9 cellular contexts compared by ENCODE assay signal in the genomic region with DNA sequence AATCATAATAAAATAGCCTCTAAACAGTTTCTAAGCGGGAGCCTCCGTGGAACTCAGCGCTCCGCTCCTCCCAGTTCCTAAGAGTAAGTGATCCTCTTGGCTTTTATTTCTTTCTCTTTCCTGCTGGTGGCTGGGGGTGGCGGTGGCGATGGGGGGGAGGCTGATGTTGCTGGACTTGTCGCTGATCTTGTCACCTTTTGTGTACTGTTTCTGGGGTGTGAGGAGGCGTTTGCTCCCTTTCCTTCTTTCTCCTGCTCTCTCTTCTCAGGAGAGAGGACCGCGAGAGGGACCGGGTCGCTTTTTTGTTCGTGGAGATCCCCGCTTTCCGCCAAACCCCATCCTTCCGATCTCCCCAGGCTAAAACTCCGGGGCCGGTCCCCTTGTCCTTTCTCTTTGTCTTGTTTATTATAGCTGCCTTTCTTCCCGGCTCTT. TPM values are rescaled to one million over a fixed set of nuclear protein-coding genes. Genes with fewer than 3 reads are reported as not detected.
DNase-seq lines count a peak whose midpoint lies in the region; ATAC-seq and TF ChIP-seq lines count a peak whose summit lies in the region.
"Had no signal": no experiment of that assay in that cellular context is flagged by ENCODE, and none has a peak within 500 bp of the region (broad histone marks: within the 10 kb centered on the region; RNA-seq: fewer than 3 reads in every experiment).

No MANE protein-coding gene starts in this region.

- H3K36me3 Mint-ChIP-seq in endodermal cell (ENCODE audit: low read depth) (no peaks in the 10 kb centered on the region), natural killer cell (peaks cover 9% of the 10 kb centered on the region)

- H3K4me3 ChIP-seq in OCI-LY7 (ENCODE audit: low read depth, low read length, poor library complexity, severe bottlenecking) = no peak overlapping the region
- H3K4me3 ChIP-seq in endodermal cell (ENCODE audit: low read length) = peak overlapping the region; percentile 91

- H3K9me3 Mint-ChIP-seq in endodermal cell (no peaks in the 10 kb centered on the region), natural killer cell (peaks cover 0 to 9% of the 10 kb centered on the region in 2 donors)

- H3K27me3 Mint-ChIP-seq in endodermal cell (ENCODE audit: insufficient read depth) (peaks cover 91% of the 10 kb centered on the region), natural killer cell (ENCODE audit: low read depth in 2 of 2) (peaks cover 60 to 93% of the 10 kb centered on the region in 2 donors)

- ATAC-seq in GM19438 (IDR thresholded peaks at IDR 0.05; ENCODE audit: low read depth, unreplicated experiment) (peak; percentile 1), natural killer cell (no peak), GM18511 (IDR thresholded peaks at IDR 0.05; ENCODE audit: unreplicated experiment) (no peak), GM21515 (IDR thresholded peaks at IDR 0.05; ENCODE audit: unreplicated experiment) (no peak), HG03469 (IDR thresholded peaks at IDR 0.05; ENCODE audit: unreplicated experiment) (no peak)

- no peaks in the 10 kb centered on the region for H3K4me1 ChIP-seq in OCI-LY7 (ENCODE audit: insufficient read depth, low read length, poor library complexity, severe bottlenecking)
- H3K4me1 ChIP-seq in endodermal cell (ENCODE audit: control insufficient read depth, insufficient read depth, low read length) = peaks cover 25% of the 10 kb centered on the region

- no peaks in the 10 kb centered on the region for H3K79me2 ChIP-seq in OCI-LY7 (ENCODE audit: insufficient read depth, low read depth, low read length)

- no peaks in the 10 kb centered on the region for H3K9me3 ChIP-seq in OCI-LY7 (ENCODE audit: low read length)
- H3K9me3 ChIP-seq in endodermal cell (ENCODE audit: control insufficient read depth, low read length) = no peaks in the 10 kb centered on the region

- H2AFZ ChIP-seq in OCI-LY7 (ENCODE audit: low read length) = no peak overlapping the region

- H3K27ac Mint-ChIP-seq in endodermal cell (peak overlapping the region; percentile 76), natural killer cell (peak overlapping the region in 1 of 2 donors; percentile 27)

- peak overlapping the region; percentile 28 for H3K9ac ChIP-seq in endodermal cell (ENCODE audit: extremely low read depth, low read length, poor library complexity, severe bottlenecking)

- H3K4me1 Mint-ChIP-seq in endodermal cell = peaks cover 42% of the 10 kb centered on the region
- peaks cover 16 to 29% of the 10 kb centered on the region in 2 donors for H3K4me1 Mint-ChIP-seq in natural killer cell

- H3K27me3 ChIP-seq in endodermal cell (ENCODE audit: control insufficient read depth, insufficient read depth, low read length, poor library complexity, severe bottlenecking) = peaks cover 76% of the 10 kb centered on the region

- H3K27ac ChIP-seq in OCI-LY7 (ENCODE audit: low read depth, low read length, poor library complexity, severe bottlenecking) (no peak overlapping the region), endodermal cell (ENCODE audit: low read depth, low read length) (no peak overlapping the region)

- H3K4me3 Mint-ChIP-seq in endodermal cell = peak overlapping the region; percentile 78
- peak overlapping the region; percentile 88 for H3K4me3 Mint-ChIP-seq in natural killer cell

- H4K20me1 ChIP-seq in OCI-LY7 (ENCODE audit: insufficient read depth, low read length) = no peaks in the 10 kb centered on the region

- H3K4me2 ChIP-seq in OCI-LY7 (ENCODE audit: low read length) = peak overlapping the region; percentile 56; the same call in 1 of the 2 replicates

- no peak for DNase-seq in OCI-LY7 (ENCODE audit: low spot score)
- DNase-seq in endodermal cell = peak; percentile 70
- DNase-seq in natural killer cell = no peak
- no peak for DNase-seq in NCI-H524 (lab: John Stamatoyannopoulos, UW)

- BruUV-seq in OCI-LY7 (replicated peaks; lab: Mats Ljungman, UMichigan) = no TSS peak

- CTCF ChIA-PET in OCI-LY7 (lab: Charles Lee; ENCODE audit: unreplicated experiment) = no interaction called here

- H3K36me3 ChIP-seq in OCI-LY7 (ENCODE audit: insufficient read depth, low read length) (no peaks in the 10 kb centered on the region), endodermal cell (ENCODE audit: control insufficient read depth, insufficient read depth, low read length) (no peaks in the 10 kb centered on the region)

- no peaks in the 10 kb centered on the region for H3K9me2 ChIP-seq in OCI-LY7 (ENCODE audit: insufficient read depth, low read length)

- intact Hi-C loops in OCI-LY7 (cut with micrococcal nuclease; ENCODE audit: unreplicated experiment) = no loop called here
- intact Hi-C loops in natural killer cell (cut with micrococcal nuclease) = no loop called here

- 0% methylated on average over 2 to 16 of the region's 19 CpGs for WGBS in endodermal cell (ENCODE audit: insufficient coverage in 1 of 2, insufficient read length in 1 of 2), 2 experiments

- POLR2A ChIA-PET in OCI-LY7 (lab: Charles Lee) = interaction anchor here (0.5 to 0.6 kb wide), 2 partner anchors 187 to 238 kb away, joined by 3 to 5 read pairs; no protein-coding TSS in a partner anchor

- TF ChIP-seq CTCF in OCI-LY7 (conservative IDR thresholded peaks at IDR 0.05; ENCODE audit: low read length) = no peak
- no peak for TF ChIP-seq CTCF in endodermal cell (conservative IDR thresholded peaks at IDR 0.05)
- no peak for TF ChIP-seq CTCF in natural killer cell (IDR thresholded peaks at IDR 0.05)

RNA-seq across cellular contexts. Expression of gene PROX1, which starts 0.9 kb away (rescaled TPM):
- not detected in 2 replicates for total RNA-seq in OCI-LY7 (2014; rRNA removed; shearing (Covaris generic))
- total RNA-seq in OCI-LY7 (2022) (not detected in 2 replicates), endodermal cell (1 to 10 TPM; 1.5 to 3.9 TPM), natural killer cell (not detected)
- 6.0 TPM for polyA plus RNA-seq in endodermal cell (2013, experiment 1 of 2)
- polyA plus RNA-seq in endodermal cell (2013, experiment 2 of 2) = 4.8 TPM
- total RNA-seq: T-helper 2 cell treated with Interferon-gamma antibody and Interleukin-4, amounts not matched to agents 100 ng/mL and 5 ng/mL, for 36 hours had no signal
